ENCODE assay signal across 9 cellular contexts in genomic region chr4:98518555-98519267, GRCh38.
DNase-seq lines count a peak whose midpoint lies in the region; ATAC-seq lines count a peak whose summit lies in the region.
"Had no signal": no experiment of that assay in that cellular context is flagged by ENCODE, and none has a peak within 500 bp of the region (broad histone marks: within the 10 kb centered on the region; RNA-seq: fewer than 3 reads in every experiment).

No MANE protein-coding gene starts in this region.

- no peak overlapping the region for H3K9ac ChIP-seq in neuronal stem cell (ENCODE audit: low read depth, low read length, poor library complexity)

- no peak overlapping the region for H3K27ac ChIP-seq in neuronal stem cell (replicated peaks; ENCODE audit: low read length)

- H3K18ac ChIP-seq in neuronal stem cell (ENCODE audit: low read length), result no peak overlapping the region

- H3K23ac ChIP-seq in neuronal stem cell (ENCODE audit: low read depth, low read length, poor library complexity), result no peak overlapping the region

- H3K4me3 ChIP-seq in neuronal stem cell (ENCODE audit: low read length in 2 of 2), result no peak overlapping the region
- H3K4me3 ChIP-seq: breast epithelium had no signal

- H3K4me3 Mint-ChIP-seq in activated naive CD8-positive, alpha-beta T cell treated with anti-CD3 and anti-CD28 coated beads, Interleukin-2, amount 50 U/mL, for 24 hours, result no peak overlapping the region
- H3K4me3 Mint-ChIP-seq in activated naive CD8-positive, alpha-beta T cell treated with anti-CD3 and anti-CD28 coated beads for 36 hours, result no peak overlapping the region
- no peak overlapping the region for H3K4me3 Mint-ChIP-seq in T-helper 17 cell

- peaks cover 14 to 22% of the 10 kb centered on the region in 2 donors for H3K4me1 ChIP-seq in neuronal stem cell (ENCODE audit: control insufficient read depth in 2 of 2, insufficient read depth in 1 of 2, low read depth in 1 of 2, low read length in 2 of 2)
- H3K4me1 ChIP-seq: breast epithelium had no signal

- no peak overlapping the region for H2BK120ac ChIP-seq in neuronal stem cell (ENCODE audit: low read depth, low read length)

- H3K27me3 ChIP-seq in neuronal stem cell (ENCODE audit: control insufficient read depth in 3 of 3, insufficient read depth in 3 of 3, low read depth in 1 of 3, low read length in 3 of 3), result no peaks in the 10 kb centered on the region
- H3K27me3 ChIP-seq: breast epithelium had no signal

- no peak overlapping the region for H4K8ac ChIP-seq in neuronal stem cell (ENCODE audit: low read depth, low read length)

- H4K91ac ChIP-seq in neuronal stem cell (ENCODE audit: low read depth, low read length, poor library complexity), result no peak overlapping the region

- no peak overlapping the region for H3K4ac ChIP-seq in neuronal stem cell (ENCODE audit: low read length)

- H2AK5ac ChIP-seq in neuronal stem cell (ENCODE audit: low read depth, low read length), result no peak overlapping the region

- H3K36me3 Mint-ChIP-seq in activated naive CD8-positive, alpha-beta T cell treated with anti-CD3 and anti-CD28 coated beads, Interleukin-2, amount 50 U/mL, for 24 hours (ENCODE audit: low read depth), result peaks cover 5% of the 10 kb centered on the region
- H3K36me3 Mint-ChIP-seq in activated naive CD8-positive, alpha-beta T cell treated with anti-CD3 and anti-CD28 coated beads for 36 hours, result peaks cover 13% of the 10 kb centered on the region
- peaks cover 3% of the 10 kb centered on the region for H3K36me3 Mint-ChIP-seq in T-helper 17 cell (ENCODE audit: low read depth)

- H3K27ac Mint-ChIP-seq in activated naive CD8-positive, alpha-beta T cell treated with anti-CD3 and anti-CD28 coated beads, Interleukin-2, amount 50 U/mL, for 24 hours, result peak overlapping the region; percentile 74
- no peak overlapping the region for H3K27ac Mint-ChIP-seq in activated naive CD8-positive, alpha-beta T cell treated with anti-CD3 and anti-CD28 coated beads for 36 hours
- peak overlapping the region; percentile 14 for H3K27ac Mint-ChIP-seq in T-helper 17 cell

- H3K4me1 Mint-ChIP-seq in activated naive CD8-positive, alpha-beta T cell treated with anti-CD3 and anti-CD28 coated beads, Interleukin-2, amount 50 U/mL, for 24 hours, result peaks cover 75% of the 10 kb centered on the region
- H3K4me1 Mint-ChIP-seq in activated naive CD8-positive, alpha-beta T cell treated with anti-CD3 and anti-CD28 coated beads for 36 hours, result peaks cover 50% of the 10 kb centered on the region
- peaks cover 44% of the 10 kb centered on the region for H3K4me1 Mint-ChIP-seq in T-helper 17 cell

- WGBS in neuronal stem cell (ENCODE audit: extremely low coverage in 2 of 2, insufficient read length in 2 of 2, insufficient replicate concordance in 1 of 2), 2 donors, result no CpG with 5 or more reads among the region's 5 CpGs

- H2BK12ac ChIP-seq in neuronal stem cell (ENCODE audit: low read length), result no peak overlapping the region

- no peak overlapping the region for H3K4me2 ChIP-seq in neuronal stem cell (ENCODE audit: insufficient read depth, low read length, poor library complexity, severe bottlenecking)

- H2BK5ac ChIP-seq in neuronal stem cell (ENCODE audit: low read length), result no peak overlapping the region

- H3K36me3 ChIP-seq in neuronal stem cell (replicated peaks in 1 of 2; ENCODE audit: control insufficient read depth in 2 of 2, insufficient read depth in 2 of 2, low read length in 2 of 2), result no peaks in the 10 kb centered on the region
- H3K36me3 ChIP-seq: breast epithelium had no signal

- H3K9me3 Mint-ChIP-seq in activated naive CD8-positive, alpha-beta T cell treated with anti-CD3 and anti-CD28 coated beads, Interleukin-2, amount 50 U/mL, for 24 hours, result no peaks in the 10 kb centered on the region
- H3K9me3 Mint-ChIP-seq in activated naive CD8-positive, alpha-beta T cell treated with anti-CD3 and anti-CD28 coated beads for 36 hours, result peaks cover 9% of the 10 kb centered on the region

- H2AFZ ChIP-seq in neuronal stem cell (ENCODE audit: low read length), result no peak overlapping the region

- no peaks in the 10 kb centered on the region for H3K79me1 ChIP-seq in neuronal stem cell (ENCODE audit: low read depth, low read length)

- H3K9me3 ChIP-seq in T-helper 17 cell (ENCODE audit: control insufficient read depth, low read length, poor library complexity, severe bottlenecking), result no peaks in the 10 kb centered on the region
- no peaks in the 10 kb centered on the region for H3K9me3 ChIP-seq in neuronal stem cell (replicated peaks in 1 of 2; ENCODE audit: control insufficient read depth in 2 of 2, insufficient read depth in 1 of 2, low read depth in 1 of 2, low read length in 2 of 2)
- H3K9me3 ChIP-seq: breast epithelium had no signal

- peak; percentile 9 for ATAC-seq in activated naive CD8-positive, alpha-beta T cell treated with anti-CD3 and anti-CD28 coated beads, Interleukin-2, amount 50 U/mL, for 24 hours
- ATAC-seq in HG02943 (IDR thresholded peaks at IDR 0.05; ENCODE audit: low read depth, unreplicated experiment) (peak; percentile 97), T-helper 17 cell (peak; percentile 25)

- no peaks in the 10 kb centered on the region for H3K27me3 Mint-ChIP-seq in activated naive CD8-positive, alpha-beta T cell treated with anti-CD3 and anti-CD28 coated beads, Interleukin-2, amount 50 U/mL, for 24 hours
- no peaks in the 10 kb centered on the region for H3K27me3 Mint-ChIP-seq in activated naive CD8-positive, alpha-beta T cell treated with anti-CD3 and anti-CD28 coated beads for 36 hours
- no peaks in the 10 kb centered on the region for H3K27me3 Mint-ChIP-seq in T-helper 17 cell

- DNase-seq in activated naive CD8-positive, alpha-beta T cell treated with anti-CD3 and anti-CD28 coated beads, Interleukin-2, amount 50 U/mL, for 24 hours, result no peak
- DNase-seq in activated naive CD8-positive, alpha-beta T cell treated with anti-CD3 and anti-CD28 coated beads for 36 hours, result no peak
- DNase-seq in T-helper 17 cell (no peak), DMS 273 (lab: John Stamatoyannopoulos, UW; ENCODE audit: unreplicated experiment) (no peak), neuronal stem cell (ENCODE audit: low spot score) (no peak), NCI-H1417 (lab: John Stamatoyannopoulos, UW) (no peak)
- DNase-seq in stimulated activated naive CD4-positive, alpha-beta T cell treated with Interleukin-2 at 50 U/mL for 16 hours (lab: John Stamatoyannopoulos, UW), result no peak

- no peak overlapping the region for H3K14ac ChIP-seq in neuronal stem cell (ENCODE audit: low read length)

- no peak overlapping the region for H2BK15ac ChIP-seq in neuronal stem cell (ENCODE audit: low read length)

Comparison
In these comparisons a context has a peak if more than half of its experiments do, and no peak if none do; other contexts are left out.
1. ATAC-seq: peak in every context shown above with its lines; median percentile 97 in HG02943; 25 in T-helper 17 cell; 9 in activated naive CD8-positive, alpha-beta T cell treated with anti-CD3 and anti-CD28 coated beads, Interleukin-2, amount 50 U/mL, for 24 hours.